In the genomic region with DNA sequence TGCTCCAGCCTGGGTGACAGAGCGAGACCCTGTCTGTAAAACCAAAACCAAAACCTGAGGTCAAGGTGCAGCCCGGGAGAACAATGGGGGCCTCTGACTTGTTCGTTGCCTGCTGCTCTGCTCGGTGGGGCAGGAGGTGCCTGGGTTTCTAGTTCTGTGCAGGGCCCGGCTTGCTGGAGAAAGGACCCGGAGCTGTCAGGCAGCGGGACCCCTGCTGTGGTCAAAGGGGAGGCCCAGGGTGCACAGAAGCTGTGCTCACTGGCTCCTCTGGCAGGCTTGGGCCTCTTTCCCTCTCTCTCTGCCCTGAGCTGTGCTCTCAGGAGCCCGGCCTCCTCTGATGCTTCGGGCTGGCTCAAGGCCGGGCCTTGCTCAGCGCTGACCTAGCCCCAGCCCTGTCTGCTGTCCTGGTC, we compare ENCODE assay signal across 22 cellular contexts. TPM values are rescaled to one million over a fixed set of nuclear protein-coding genes. Genes with fewer than 3 reads are reported as not detected.
DNase-seq lines count a peak whose midpoint lies in the region; ATAC-seq, FAIRE-seq and TF ChIP-seq lines count a peak whose summit lies in the region.
"Had no signal": no experiment of that assay in that cellular context is flagged by ENCODE, and none has a peak within 500 bp of the region (broad histone marks: within the 10 kb centered on the region; RNA-seq: fewer than 3 reads in every experiment).

No MANE protein-coding gene starts in this region.

- H3F3A ChIP-seq in SK-N-SH (replicated peaks; ENCODE audit: insufficient read depth) = no peaks in the 10 kb centered on the region
- no peaks in the 10 kb centered on the region for H3F3A ChIP-seq in MM.1S (ENCODE audit: insufficient read depth, low read length)

- DNase-seq in SK-N-SH (peak; percentile 6), GM20000 (ENCODE audit: low spot score) (peak; percentile 69), MM.1S (no peak), small intestine (peak; percentile 22), dedifferentiated amniotic fluid mesenchymal stem cell (ENCODE audit: extremely low spot score) (no peak), amniotic stem cell (lab: John Stamatoyannopoulos, UW) (no peak), RPMI8226 (no peak)
- DNase-seq: C1 segment of cervical spinal cord; Calu3; CD8-positive, alpha-beta memory T cell; GOT3; NCI-H1105 treated with DMSO at 0.1 percent for 48 hours; NCI-H2029 treated with DMSO at 0.1 percent for 48 hours; NCI-H2171 treated with DMSO at 0.1 percent for 48 hours; NCI-H526; PC-3; SIG-M5; T-helper 1 cell had no signal

- 0 out of 2 replicates have a peak, but pooled peaks cover 5% of the 10 kb centered on the region for H4K20me1 ChIP-seq in SK-N-SH (ENCODE audit: insufficient read depth)
- H4K20me1 ChIP-seq in MM.1S (ENCODE audit: insufficient read depth, low read length) = no peaks in the 10 kb centered on the region

- no peaks in the 10 kb centered on the region for H3K79me2 ChIP-seq in SK-N-SH (ENCODE audit: insufficient read depth)
- no peaks in the 10 kb centered on the region for H3K79me2 ChIP-seq in MM.1S (ENCODE audit: low read length)

- no peak for ATAC-seq in SK-N-SH treated with all-trans-retinoic acid at 6 μM for 48 hours
- ATAC-seq: PC-3 had no signal

- no peaks in the 10 kb centered on the region for H3K9me3 ChIP-seq in SK-N-SH
- H3K9me3 ChIP-seq in MM.1S (replicated peaks; ENCODE audit: insufficient read depth, low read length) = no peaks in the 10 kb centered on the region
- no peaks in the 10 kb centered on the region for H3K9me3 ChIP-seq in small intestine (ENCODE audit: control insufficient read depth, low read depth)

- H3K4me2 ChIP-seq in SK-N-SH = no peak overlapping the region
- H3K4me2 ChIP-seq in MM.1S (ENCODE audit: low read depth, low read length) = peak overlapping the region; percentile 50; the same call in 1 of the 2 replicates
- H3K4me2 ChIP-seq: KMS-11 had no signal

- TF ChIP-seq EP300 in SK-N-SH (IDR thresholded peaks at IDR 0.05; ENCODE audit: borderline replicate concordance in 1 of 2, low read depth in 1 of 2, low read length in 1 of 2) = no peak

- no peak overlapping the region for H3K9ac ChIP-seq in SK-N-SH
- H3K9ac ChIP-seq in MM.1S (ENCODE audit: low read length) = peak overlapping the region; percentile 33; the same call in 1 of the 2 replicates
- H3K9ac ChIP-seq: KMS-11 had no signal

- no peaks in the 10 kb centered on the region for H3K27me3 ChIP-seq in SK-N-SH (ENCODE audit: insufficient read depth)
- H3K27me3 ChIP-seq in MM.1S (replicated peaks; ENCODE audit: insufficient read depth, low read length) = peaks cover 13% of the 10 kb centered on the region
- H3K27me3 ChIP-seq in small intestine (ENCODE audit: control insufficient read depth in 2 of 2, insufficient read depth in 2 of 2, low read length in 2 of 2) = peaks cover 0 to 3% of the 10 kb centered on the region in 2 donors

- POLR2A ChIA-PET in SK-N-SH (lab: Yijun Ruan, JAX) = interaction anchor here (0.6 kb wide), 1 partner anchor 74 kb away, joined by 4 read pairs; no protein-coding TSS in a partner anchor

- H3K9me2 ChIP-seq in SK-N-SH (no peaks in the 10 kb centered on the region), MM.1S (replicated peaks; ENCODE audit: insufficient read depth, low read length) (no peaks in the 10 kb centered on the region)

- peaks cover 0 to 3% of the 10 kb centered on the region in 2 experiments for H3K36me3 ChIP-seq in SK-N-SH (replicated peaks in 1 of 2; ENCODE audit: control insufficient read depth in 1 of 2, insufficient read depth in 2 of 2, low read length in 1 of 2)
- H3K36me3 ChIP-seq in MM.1S (replicated peaks; ENCODE audit: insufficient read depth, low read length) = no peaks in the 10 kb centered on the region
- no peaks in the 10 kb centered on the region for H3K36me3 ChIP-seq in small intestine (ENCODE audit: control insufficient read depth in 2 of 2, insufficient read depth in 2 of 2, low read length in 2 of 2)

- WGBS in SK-N-SH (ENCODE audit: low lambda C conversion rate) = 92% methylated on average over 11 of the region's 11 CpGs
- 32 to 62% (median 43%) methylated on average over 10 to 11 of the region's 11 CpGs for WGBS in small intestine, 3 donors

- FAIRE-seq in small intestine (lab: Jason Lieb, UNC) = no peak
- FAIRE-seq: G401.6 had no signal

- CTCF ChIA-PET in SK-N-SH (lab: Yijun Ruan, JAX) = interaction anchor here (1.0 to 6.5 kb wide), 6 partner anchors 11 to 222 kb away, joined by 3 to 44 read pairs (median 6); no protein-coding TSS in a partner anchor

- peaks cover 0 to 13% of the 10 kb centered on the region in 2 experiments; a peak in 1 of 4 replicates for H3K4me1 ChIP-seq in SK-N-SH (ENCODE audit: control insufficient read depth in 1 of 2, insufficient read depth in 2 of 2, low read depth in 1 of 2, low read length in 1 of 2)
- H3K4me1 ChIP-seq in MM.1S (ENCODE audit: low read length) = no peaks in the 10 kb centered on the region
- H3K4me1 ChIP-seq in small intestine (ENCODE audit: control insufficient read depth in 2 of 2, insufficient read depth in 1 of 2, low read depth in 1 of 2, low read length in 1 of 2) = no peaks in the 10 kb centered on the region

- TF ChIP-seq CTCF in SK-N-SH (IDR thresholded peaks at IDR 0.05) (no peak), GM20000 (IDR thresholded peaks at IDR 0.05; ENCODE audit: extremely low read depth, missing control alignments) (no peak), MM.1S (IDR thresholded peaks at IDR 0.05; ENCODE audit: low read length) (no peak)

- H3K4me3 ChIP-seq in SK-N-SH (ENCODE audit: low read depth in 2 of 2, low read length in 1 of 2) = no peak overlapping the region
- no peak overlapping the region; the same call in 1 of the 2 replicates for H3K4me3 ChIP-seq in MM.1S (ENCODE audit: low read length)
- no peak overlapping the region for H3K4me3 ChIP-seq in small intestine (ENCODE audit: low read depth in 1 of 2, low read length in 2 of 2)

- H2AFZ ChIP-seq in SK-N-SH (ENCODE audit: low read depth) (no peak overlapping the region), MM.1S (ENCODE audit: low read length) (peak overlapping the region; percentile 67)

- TF ChIP-seq RAD21 in SK-N-SH (IDR thresholded peaks at IDR 0.05; ENCODE audit: low read length) = no peak

- H3K27ac ChIP-seq in SK-N-SH (ENCODE audit: low read depth in 2 of 2, low read length in 1 of 2) = no peak overlapping the region
- no peak overlapping the region for H3K27ac ChIP-seq in MM.1S (ENCODE audit: low read length)
- H3K27ac ChIP-seq in small intestine (ENCODE audit: low read depth in 1 of 2, low read length in 1 of 2) = no peak overlapping the region
- H3K27ac ChIP-seq: 22Rv1, KMS-11 had no signal

TF ChIP-seq in SK-N-SH, 30 proteins besides CTCF, POLR2A, EP300 and RAD21 (continues in another document):
- no peak for TF ChIP-seq FOXM1 (IDR thresholded peaks at IDR 0.05; ENCODE audit: low read depth)
- TF ChIP-seq, protein P1, sequence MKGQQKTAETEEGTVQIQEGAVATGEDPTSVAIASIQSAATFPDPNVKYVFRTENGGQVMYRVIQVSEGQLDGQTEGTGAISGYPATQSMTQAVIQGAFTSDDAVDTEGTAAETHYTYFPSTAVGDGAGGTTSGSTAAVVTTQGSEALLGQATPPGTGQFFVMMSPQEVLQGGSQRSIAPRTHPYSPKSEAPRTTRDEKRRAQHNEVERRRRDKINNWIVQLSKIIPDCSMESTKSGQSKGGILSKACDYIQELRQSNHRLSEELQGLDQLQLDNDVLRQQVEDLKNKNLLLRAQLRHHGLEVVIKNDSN (IDR thresholded peaks at IDR 0.05; ENCODE audit: borderline replicate concordance, low read depth) = no peak
- TF ChIP-seq USF2 (IDR thresholded peaks at IDR 0.05; ENCODE audit: borderline replicate concordance, low read depth, low read length) = no peak
- no peak for TF ChIP-seq MXI1 (IDR thresholded peaks at IDR 0.05; ENCODE audit: low read depth, low read length)
- no peak for TF ChIP-seq GABPA (IDR thresholded peaks at IDR 0.05; ENCODE audit: low read depth)
- TF ChIP-seq SIN3A (IDR thresholded peaks at IDR 0.05; ENCODE audit: borderline replicate concordance, low read depth, low read length) = no peak

TF ChIP-seq in SK-N-SH treated with all-trans-retinoic acid at 6 μM for 48 hours, 23 proteins besides CTCF, POLR2A, EP300 and RAD21 (continues in another document):
- TF ChIP-seq, protein P2, sequence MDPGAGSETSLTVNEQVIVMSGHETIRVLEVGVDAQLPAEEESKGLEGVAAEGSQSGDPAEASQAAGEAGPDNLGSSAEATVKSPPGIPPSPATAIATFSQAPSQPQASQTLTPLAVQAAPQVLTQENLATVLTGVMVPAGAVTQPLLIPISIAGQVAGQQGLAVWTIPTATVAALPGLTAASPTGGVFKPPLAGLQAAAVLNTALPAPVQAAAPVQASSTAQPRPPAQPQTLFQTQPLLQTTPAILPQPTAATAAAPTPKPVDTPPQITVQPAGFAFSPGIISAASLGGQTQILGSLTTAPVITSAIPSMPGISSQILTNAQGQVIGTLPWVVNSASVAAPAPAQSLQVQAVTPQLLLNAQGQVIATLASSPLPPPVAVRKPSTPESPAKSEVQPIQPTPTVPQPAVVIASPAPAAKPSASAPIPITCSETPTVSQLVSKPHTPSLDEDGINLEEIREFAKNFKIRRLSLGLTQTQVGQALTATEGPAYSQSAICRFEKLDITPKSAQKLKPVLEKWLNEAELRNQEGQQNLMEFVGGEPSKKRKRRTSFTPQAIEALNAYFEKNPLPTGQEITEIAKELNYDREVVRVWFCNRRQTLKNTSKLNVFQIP (CRISPR knock-in tag; IDR thresholded peaks at IDR 0.05; ENCODE audit: borderline replicate concordance, low read depth) = no peak
- TF ChIP-seq OSR1 (CRISPR knock-in tag; IDR thresholded peaks at IDR 0.05) (no peak), CREB5 (CRISPR knock-in tag; IDR thresholded peaks at IDR 0.05; ENCODE audit: low read depth) (no peak), CSDC2 (CRISPR knock-in tag; IDR thresholded peaks at IDR 0.05) (no peak), SNAI2 (CRISPR knock-in tag; IDR thresholded peaks at IDR 0.05) (no peak)

RNA-seq across cellular contexts. Expression of gene LRP3, which starts 3.5 kb away (rescaled TPM):
- 7.5 and 8.2 TPM in 2 replicates for polyA plus RNA-seq in SK-N-SH (2012; rRNA removed)
- 3.6 and 7.8 TPM in 2 replicates for polyA plus RNA-seq in SK-N-SH (2012; cell fraction: cytosol; rRNA removed)
- 8.9 and 11.2 TPM in 2 replicates for polyA plus RNA-seq in SK-N-SH (2012; cell fraction: nucleus; rRNA removed)
- 10 to 100 TPM in 1 of 3 donors, 1 to 10 TPM in 2; 2.0 to 16.2 (median 3.0) TPM for polyA plus RNA-seq in small intestine
- polyA plus RNA-seq: CD8-positive, alpha-beta memory T cell had no signal

RNA-seq across cellular contexts. Expression of gene SLC7A10, which starts 28.1 kb away (rescaled TPM):
- polyA plus RNA-seq in SK-N-SH (2012; rRNA removed) (0.02 TPM in 1 of 2 replicates, not detected in the other), small intestine (1 to 10 TPM in 1 of 3 donors, not detected in 2; 1.4 TPM)
- polyA plus RNA-seq in SK-N-SH (2012; cell fraction: cytosol; rRNA removed) = not detected in 2 replicates
- 0.07 TPM in 1 of 2 replicates, not detected in the other for polyA plus RNA-seq in SK-N-SH (2012; cell fraction: nucleus; rRNA removed)
- polyA plus RNA-seq: CD8-positive, alpha-beta memory T cell had no signal

Comparison
In these comparisons a context has a peak if more than half of its experiments do, and no peak if none do; other contexts are left out.
1. DNase-seq: peak in SK-N-SH (single experiment), GM20000 (single experiment) and small intestine (single experiment); none in MM.1S (single experiment), dedifferentiated amniotic fluid mesenchymal stem cell (single experiment), amniotic stem cell (single experiment) and RPMI8226 (single experiment).